Comparison of ENCODE assay signal across 8 cellular contexts in the genomic region with DNA sequence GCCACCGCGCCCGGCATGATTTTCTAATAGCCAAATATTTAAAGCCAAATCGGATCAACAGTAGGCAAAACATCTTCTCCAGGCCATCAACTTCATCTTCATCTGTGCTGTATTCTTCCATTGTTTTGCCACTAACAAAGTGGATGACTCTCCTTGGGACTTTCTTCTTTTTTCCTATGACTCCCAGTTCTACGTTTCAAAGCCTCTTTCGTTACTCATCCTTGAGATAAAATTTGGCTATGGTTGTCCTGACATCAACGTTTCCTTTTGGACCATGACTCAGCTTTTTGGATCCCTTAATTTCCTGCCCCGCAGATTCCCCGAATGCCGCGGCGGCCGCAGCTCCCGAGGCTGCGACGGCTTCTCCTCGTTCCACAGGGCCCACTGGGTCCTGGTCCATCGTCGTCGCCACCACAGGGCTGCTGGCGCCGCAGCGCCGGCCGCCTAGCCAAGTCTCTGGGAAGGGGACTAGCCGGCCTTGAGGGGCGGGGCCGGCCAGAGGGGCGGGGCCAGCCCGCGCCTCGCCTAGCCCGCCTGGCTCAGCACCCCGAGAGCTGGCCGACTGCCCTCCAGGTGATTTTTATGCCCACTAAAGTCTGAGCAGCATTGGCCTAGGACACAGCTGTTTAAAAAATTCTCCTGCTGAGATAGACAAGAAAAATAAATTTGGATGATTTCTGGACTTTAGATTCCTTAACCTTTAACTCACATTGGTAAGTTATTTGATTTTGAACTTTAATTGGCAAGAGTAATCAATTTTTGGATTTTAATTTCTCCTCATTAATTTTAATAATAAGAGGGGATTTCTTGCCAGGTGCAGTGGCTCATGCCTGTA.
DNase-seq lines count a peak whose midpoint lies in the region; ATAC-seq and TF ChIP-seq lines count a peak whose summit lies in the region.

No MANE protein-coding gene starts in this region.

- H3K4me2 ChIP-seq in DOHH2 (ENCODE audit: low read length) (peak overlapping the region; percentile 56), parathyroid adenoma (ENCODE audit: low read length) (peak overlapping the region; percentile 72)

- H3K9ac ChIP-seq in parathyroid adenoma: no peak overlapping the region

- no peaks in the 10 kb centered on the region for H4K20me1 ChIP-seq in DOHH2 (ENCODE audit: control insufficient read depth, insufficient read depth, low read depth, low read length)

- H3K27ac ChIP-seq in DOHH2 (ENCODE audit: low read depth, low read length): no peak overlapping the region
- H3K27ac ChIP-seq in ascending aorta: peak overlapping the region; percentile 77 to 86
- peak overlapping the region; percentile 36 for H3K27ac ChIP-seq in parathyroid adenoma

- in situ Hi-C loops in HAP-1 (cut with MboI; ENCODE audit: low sequenced_read_pairs): no loop called here

- no peaks in the 10 kb centered on the region for H3F3A ChIP-seq in DOHH2 (ENCODE audit: control insufficient read depth, insufficient read depth)

- TF ChIP-seq CTCF in DOHH2 (IDR thresholded peaks at IDR 0.05; ENCODE audit: low read depth, low read length, poor library complexity, severe bottlenecking) (no peak), ascending aorta (IDR thresholded peaks at IDR 0.05) (no peak), parathyroid adenoma (IDR thresholded peaks at IDR 0.05) (no peak)

- H3K27me3 ChIP-seq in DOHH2 (ENCODE audit: control insufficient read depth, low read length) (0 out of 2 replicates have a peak, but pooled peaks cover 3% of the 10 kb centered on the region), HAP-1 (ENCODE audit: low read depth) (no peaks in the 10 kb centered on the region), ascending aorta (no peaks in the 10 kb centered on the region), parathyroid adenoma (ENCODE audit: control insufficient read depth, insufficient read depth, low read length) (no peaks in the 10 kb centered on the region)

- H3K9me3 ChIP-seq in DOHH2 (ENCODE audit: control insufficient read depth, insufficient read depth, low read length) (no peaks in the 10 kb centered on the region), HAP-1 (peaks cover 10% of the 10 kb centered on the region), ascending aorta (peaks cover 3 to 11% of the 10 kb centered on the region in 2 donors), parathyroid adenoma (ENCODE audit: control insufficient read depth, low read length) (no peaks in the 10 kb centered on the region)

- DNase-seq in HAP-1 (ENCODE audit: low spot score in 2 of 2) (peak; percentile 53 to 79), NOMO-1 (lab: John Stamatoyannopoulos, UW; ENCODE audit: unreplicated experiment in 2 of 2) (peak; percentile 21 to 42), ascending aorta (ENCODE audit: low spot score in 2 of 2) (peak; percentile 70 to 93), left ventricle myocardium superior (peak; percentile 88)
- DNase-seq in NK-92 treated with Interleukin-12 subunit alpha and Interleukin-12 subunit beta, amount 100 ng/mL, for 24 hours (lab: John Stamatoyannopoulos, UW): no peak

- peak overlapping the region; percentile 72 for H2AFZ ChIP-seq in parathyroid adenoma

- ATAC-seq in left ventricle myocardium superior (peak; percentile 99), HG02623 (IDR thresholded peaks at IDR 0.05; ENCODE audit: unreplicated experiment) (no peak)

- H3K36me3 ChIP-seq in DOHH2 (ENCODE audit: control insufficient read depth, low read length) (no peaks in the 10 kb centered on the region), HAP-1 (replicated peaks) (no peaks in the 10 kb centered on the region), ascending aorta (no peaks in the 10 kb centered on the region), parathyroid adenoma (ENCODE audit: control insufficient read depth, insufficient read depth, low read length) (no peaks in the 10 kb centered on the region)

- peak overlapping the region; percentile 59 for H3K4me3 ChIP-seq in DOHH2 (ENCODE audit: low read length)
- H3K4me3 ChIP-seq in HAP-1: peak overlapping the region; percentile 8; the same call in 1 of the 2 replicates
- H3K4me3 ChIP-seq in ascending aorta: peak overlapping the region; percentile 38 to 53
- peak overlapping the region; percentile 48 for H3K4me3 ChIP-seq in parathyroid adenoma (ENCODE audit: low read depth, low read length)

- no peaks in the 10 kb centered on the region for H3K9me2 ChIP-seq in DOHH2 (replicated peaks; ENCODE audit: control insufficient read depth, low read length)

- intact Hi-C loops in ascending aorta (cut with DNase I) (loop anchor here (1.0 to 2.0 kb wide), 2 partner anchors 17 to 116 kb away; a partner anchor contains a TSS), left ventricle myocardium superior (cut with micrococcal nuclease) (no loop called here)

- H3K4me1 ChIP-seq in DOHH2 (ENCODE audit: control insufficient read depth, low read length) (0 out of 2 replicates have a peak, but pooled peaks cover 3% of the 10 kb centered on the region), HAP-1 (peaks cover 3% of the 10 kb centered on the region; the same call in 1 of the 2 replicates), ascending aorta (peaks cover 0 to 8% of the 10 kb centered on the region in 2 donors), parathyroid adenoma (no peaks in the 10 kb centered on the region)

- no peaks in the 10 kb centered on the region for H3K79me2 ChIP-seq in DOHH2 (ENCODE audit: control insufficient read depth, low read length)
- H3K79me2 ChIP-seq in parathyroid adenoma: no peaks in the 10 kb centered on the region

Comparison
In these comparisons a context has a peak if more than half of its experiments do, and no peak if none do; other contexts are left out.
1. H3K4me3 ChIP-seq: peak in every context shown above with its lines; median percentile 59 in DOHH2; 48 in parathyroid adenoma; 46 in ascending aorta; 8 in HAP-1.